14 cellular contexts compared by ENCODE assay signal in genomic region chr6:30211306-30211705, GRCh38. TPM values are rescaled to one million over a fixed set of nuclear protein-coding genes. Genes with fewer than 3 reads are reported as not detected.
DNase-seq lines count a peak whose midpoint lies in the region; ATAC-seq, FAIRE-seq and TF ChIP-seq lines count a peak whose summit lies in the region.
"Had no signal": no experiment of that assay in that cellular context is flagged by ENCODE, and none has a peak within 500 bp of the region (broad histone marks: within the 10 kb centered on the region; RNA-seq: fewer than 3 reads in every experiment).

No MANE protein-coding gene starts in this region.

- H3K27me3 ChIP-seq in CD8-positive, alpha-beta memory T cell (ENCODE audit: insufficient read depth, low read length, poor library complexity, severe bottlenecking), result no peaks in the 10 kb centered on the region
- H3K27me3 ChIP-seq in Karpas-422 (ENCODE audit: low read length) (no peaks in the 10 kb centered on the region), breast epithelium (no peaks in the 10 kb centered on the region)
- H3K27me3 ChIP-seq: right atrium auricular region had no signal

- no peak for TF ChIP-seq CTCF in breast epithelium (IDR thresholded peaks at IDR 0.05)
- TF ChIP-seq CTCF in nephron (IDR thresholded peaks at IDR 0.05; ENCODE audit: unreplicated experiment in 3 of 3), result no peak
- TF ChIP-seq CTCF in D721Med (IDR thresholded peaks at IDR 0.05; ENCODE audit: insufficient read depth, missing control alignments), result no peak

- peaks cover 52% of the 10 kb centered on the region for H3K4me1 ChIP-seq in CD8-positive, alpha-beta memory T cell (ENCODE audit: insufficient read depth, low read length)
- peaks cover 70% of the 10 kb centered on the region for H3K4me1 ChIP-seq in Karpas-422 (ENCODE audit: low read length)
- H3K4me1 ChIP-seq in breast epithelium, result peaks cover 0 to 28% of the 10 kb centered on the region in 2 donors

- peak overlapping the region; percentile 42 to 100 (median 88) for H3K27ac Mint-ChIP-seq in CD8-positive, alpha-beta memory T cell
- peak overlapping the region in 1 of 3 experiments; percentile 3 for H3K27ac Mint-ChIP-seq in nephron

- CTCF ChIA-PET in CD8-positive, alpha-beta memory T cell (lab: Charles Lee), result interaction anchor here (2.3 kb wide), 1 partner anchor 8 kb away, joined by 10 read pairs; no protein-coding TSS in a partner anchor

- H2AFZ ChIP-seq in Karpas-422 (ENCODE audit: low read length), result no peak overlapping the region

- no peak for TF ChIP-seq POLR2A in breast epithelium (IDR thresholded peaks at IDR 0.05)

- H3K27ac ChIP-seq in CD8-positive, alpha-beta memory T cell (ENCODE audit: low read depth, low read length), result no peak overlapping the region
- peak overlapping the region; percentile 10; the same call in 1 of the 2 replicates for H3K27ac ChIP-seq in Karpas-422 (ENCODE audit: low read length)
- H3K27ac ChIP-seq in breast epithelium, result peak overlapping the region in 1 of 2 donors; percentile 97
- H3K27ac ChIP-seq: right atrium auricular region had no signal

- H3K27me3 Mint-ChIP-seq in CD8-positive, alpha-beta memory T cell, result no peaks in the 10 kb centered on the region
- peaks cover 4% of the 10 kb centered on the region for H3K27me3 Mint-ChIP-seq in nephron (ENCODE audit: low read depth)

- POLR2A ChIA-PET in CD8-positive, alpha-beta memory T cell (lab: Charles Lee), result interaction anchor here (0.7 kb wide), 1 partner anchor 532 kb away, joined by 3 read pairs; no protein-coding TSS in a partner anchor

- peaks cover 26% of the 10 kb centered on the region for H4K20me1 ChIP-seq in Karpas-422 (ENCODE audit: insufficient read depth, low read depth, low read length)

- intact Hi-C loops in breast epithelium (cut with DNase I; ENCODE audit: low total_unique reads), result no loop called here

- H3K4me3 Mint-ChIP-seq in CD8-positive, alpha-beta memory T cell, result peak overlapping the region; percentile 87 to 98 (median 94)
- peak overlapping the region; percentile 88 to 97 (median 95) for H3K4me3 Mint-ChIP-seq in nephron

- H3K9me2 ChIP-seq in Karpas-422 (replicated peaks; ENCODE audit: insufficient read depth, low read length), result no peaks in the 10 kb centered on the region

- DNase-seq in CD8-positive, alpha-beta memory T cell, result no peak
- DNase-seq in Karpas-422 (peak; percentile 48), breast epithelium (ENCODE audit: low spot score in 2 of 2) (no peak), D721Med (ENCODE audit: insufficient read length, low spot score) (no peak), SW 1271 (lab: John Stamatoyannopoulos, UW) (no peak)
- DNase-seq: activated naive CD4-positive, alpha-beta T cell treated with Interleukin-2 at 50 U/mL for 16 hours; kidney glomerular epithelial cell; NCI-H69; T-helper 9 cell had no signal

- peak overlapping the region; percentile 91 for H3K4me2 ChIP-seq in Karpas-422 (ENCODE audit: low read depth, low read length, poor library complexity, severe bottlenecking)

- no peaks in the 10 kb centered on the region for H3K36me3 ChIP-seq in CD8-positive, alpha-beta memory T cell (ENCODE audit: insufficient read depth, low read length)
- no peaks in the 10 kb centered on the region for H3K36me3 ChIP-seq in Karpas-422 (ENCODE audit: insufficient read depth, low read length)
- H3K36me3 ChIP-seq in breast epithelium, result no peaks in the 10 kb centered on the region
- H3K36me3 ChIP-seq: right atrium auricular region had no signal

- H3K9me3 Mint-ChIP-seq in CD8-positive, alpha-beta memory T cell, result no peaks in the 10 kb centered on the region
- no peaks in the 10 kb centered on the region for H3K9me3 Mint-ChIP-seq in nephron

- no peaks in the 10 kb centered on the region for H3K9me3 ChIP-seq in CD8-positive, alpha-beta memory T cell (ENCODE audit: low read length)
- H3K9me3 ChIP-seq in Karpas-422 (ENCODE audit: low read length) (no peaks in the 10 kb centered on the region), breast epithelium (no peaks in the 10 kb centered on the region)
- H3K9me3 ChIP-seq: right atrium auricular region had no signal

- no peak for ATAC-seq in HG03135 (IDR thresholded peaks at IDR 0.05; ENCODE audit: unreplicated experiment)
- no peak for ATAC-seq in activated CD4-positive, CD25-positive, alpha-beta regulatory T cell treated with anti-CD3 and anti-CD28 coated beads, Interleukin-2, amount 50 U/mL, for 24 hours

- H3K4me3 ChIP-seq in CD8-positive, alpha-beta memory T cell (ENCODE audit: low read length), result no peak overlapping the region
- H3K4me3 ChIP-seq in Karpas-422 (ENCODE audit: low read length), result peak overlapping the region; percentile 81
- peak overlapping the region in 2 of 3 donors; percentile 0 to 79 for H3K4me3 ChIP-seq in breast epithelium

- no peak for FAIRE-seq in D721Med (lab: Jason Lieb, UNC)
- FAIRE-seq: endometrium had no signal

- peaks cover 0 to 44% (median 8%) of the 10 kb centered on the region in 3 donors for H3K36me3 Mint-ChIP-seq in CD8-positive, alpha-beta memory T cell
- peaks cover 3% of the 10 kb centered on the region for H3K36me3 Mint-ChIP-seq in nephron (ENCODE audit: low read depth)

- peaks cover 68% of the 10 kb centered on the region for H3K79me2 ChIP-seq in Karpas-422 (ENCODE audit: low read length)

- peak overlapping the region; percentile 84 for H3K9ac ChIP-seq in Karpas-422 (ENCODE audit: low read length)

- H3K4me1 Mint-ChIP-seq in CD8-positive, alpha-beta memory T cell, result peaks cover 69 to 81% (median 77%) of the 10 kb centered on the region in 3 donors
- H3K4me1 Mint-ChIP-seq in nephron, result peaks cover 56% of the 10 kb centered on the region

RNA-seq across cellular contexts. Expression of gene TRIM26, which starts 1.9 kb away (rescaled TPM):
- total RNA-seq in CD8-positive, alpha-beta memory T cell, result 100 to 1,000 TPM in 1 of 2 experiments, 10 to 100 TPM in 1; 94.6 to 102 TPM
- 52.9 TPM for polyA plus RNA-seq in CD8-positive, alpha-beta memory T cell
- total RNA-seq in Karpas-422 (2014; rRNA removed; shearing (Covaris generic); ENCODE audit: low replicate concordance), result 37.0 and 49.7 TPM in 2 replicates
- total RNA-seq in breast epithelium, result 10 to 100 TPM; 31.7 to 66.2 (median 47.5) TPM

RNA-seq across cellular contexts. Expression of gene TRIM15, which starts 48.0 kb away (rescaled TPM):
- total RNA-seq in CD8-positive, alpha-beta memory T cell, result not detected
- not detected for polyA plus RNA-seq in CD8-positive, alpha-beta memory T cell
- not detected in 2 replicates for total RNA-seq in Karpas-422 (2014; rRNA removed; shearing (Covaris generic); ENCODE audit: low replicate concordance)
- under 1 TPM in 1 of 3 donors, not detected in 2; 0.33 TPM for total RNA-seq in breast epithelium
- total RNA-seq: right atrium auricular region had no signal

RNA-seq across cellular contexts. Expression of gene TRIM10, which starts 50.3 kb away (rescaled TPM):
- not detected for total RNA-seq in CD8-positive, alpha-beta memory T cell
- polyA plus RNA-seq in CD8-positive, alpha-beta memory T cell, result not detected
- not detected in 2 replicates for total RNA-seq in Karpas-422 (2014; rRNA removed; shearing (Covaris generic); ENCODE audit: low replicate concordance)
- total RNA-seq in breast epithelium, result not detected
- total RNA-seq: right atrium auricular region had no signal
